Comparison of ENCODE assay signal across 1 cellular context in genomic region chr2:139790807-139791206, GRCh38.
TF ChIP-seq lines count a peak whose summit lies in the region.

No MANE protein-coding gene starts in this region.

TF ChIP-seq in K562, 482 proteins besides CTCF, POLR2A, EP300 and RAD21 (continued from another document):
- TF ChIP-seq ZNF518B (CRISPR knock-in tag; IDR thresholded peaks at IDR 0.05) (no peak), NELFE (IDR thresholded peaks at IDR 0.05; ENCODE audit: insufficient read depth, insufficient read length) (no peak), ARHGAP35 (IDR thresholded peaks at IDR 0.05; ENCODE audit: partially characterized antibody) (no peak), PTTG1 (tag; IDR thresholded peaks at IDR 0.05; ENCODE audit: low read depth) (no peak)
